In genomic region chr5:140857987-140858240, GRCh38 we compare ENCODE assay signal across 19 cellular contexts. TPM values are rescaled to one million over a fixed set of nuclear protein-coding genes. Genes with fewer than 3 reads are reported as not detected.
A peak's percentile ranks its signal among the peaks of the same experiment; 100 is the strongest.
DNase-seq lines count a peak whose midpoint lies in the region; ATAC-seq and TF ChIP-seq lines count a peak whose summit lies in the region.
"Had no signal": no experiment of that assay in that cellular context is flagged by ENCODE, and none has a peak within 500 bp of the region (broad histone marks: within the 10 kb centered on the region; RNA-seq: fewer than 3 reads in every experiment).

No MANE protein-coding gene starts in this region.

- TF ChIP-seq CTCF in GM23338 (conservative IDR thresholded peaks at IDR 0.05; ENCODE audit: low read depth in 2 of 2) (no peak), WTC11 (IDR thresholded peaks at IDR 0.05) (no peak), neural cell (IDR thresholded peaks at IDR 0.05; ENCODE audit: poor library complexity, severe bottlenecking) (no peak), psoas muscle (IDR thresholded peaks at IDR 0.05) (no peak)

- intact Hi-C loops in psoas muscle (cut with DNase I) = no loop called here

- POLR2A ChIA-PET in WTC11 (lab: Charles Lee) = no interaction called here

- H3K4me3 Mint-ChIP-seq in GM23338 = peak overlapping the region; percentile 30; the same call in 1 of the 3 replicates
- H3K4me3 Mint-ChIP-seq in WTC11 = peak overlapping the region; percentile 30
- H3K4me3 Mint-ChIP-seq: CD4-positive, CD25-positive, alpha-beta regulatory T cell; CD8-positive, alpha-beta T cell had no signal

- H3K4me1 Mint-ChIP-seq in GM23338 (peaks cover 7% of the 10 kb centered on the region; the same call in 2 of the 3 replicates), WTC11 (peaks cover 23% of the 10 kb centered on the region)
- H3K4me1 Mint-ChIP-seq: CD4-positive, CD25-positive, alpha-beta regulatory T cell had no signal

- 55% methylated on average over 22 of the region's 22 CpGs; no CpG with 5 or more reads in 2 of the 3 donors for WGBS in psoas muscle, 3 donors

- H3K27me3 Mint-ChIP-seq in GM23338 (ENCODE audit: insufficient read depth, low read depth, poor library complexity) = peaks cover 5% of the 10 kb centered on the region
- no peaks in the 10 kb centered on the region for H3K27me3 Mint-ChIP-seq in WTC11 (ENCODE audit: low read depth)
- H3K27me3 Mint-ChIP-seq: CD4-positive, CD25-positive, alpha-beta regulatory T cell had no signal

- CTCF ChIA-PET in WTC11 (lab: Charles Lee) = interaction anchor here (0.7 to 4.0 kb wide), 7 partner anchors 11 to 182 kb away, joined by 3 to 61 read pairs (median 5); partner anchors contain the start of genes PCDHA1, PCDHA11 and PCDHA8

- H3K9me2 ChIP-seq in GM23338 (ENCODE audit: insufficient read depth) = no peaks in the 10 kb centered on the region
- no peaks in the 10 kb centered on the region for H3K9me2 ChIP-seq in neural cell (ENCODE audit: insufficient read depth, low read length)

- peaks cover 42% of the 10 kb centered on the region for H3K9me3 Mint-ChIP-seq in GM23338
- peaks cover 28% of the 10 kb centered on the region for H3K9me3 Mint-ChIP-seq in WTC11

- H4K20me1 ChIP-seq in GM23338 (replicated peaks; ENCODE audit: insufficient read depth) = no peaks in the 10 kb centered on the region
- H4K20me1 ChIP-seq in neural cell (ENCODE audit: insufficient read depth) = no peaks in the 10 kb centered on the region

- H3K27ac ChIP-seq in GM23338 (ENCODE audit: low read depth) (no peak overlapping the region), neural cell (ENCODE audit: low read length) (no peak overlapping the region), psoas muscle (no peak overlapping the region)

- no peak overlapping the region for H3K4me3 ChIP-seq in GM23338
- H3K4me3 ChIP-seq in neural cell (ENCODE audit: low read length) = peak overlapping the region; percentile 37
- H3K4me3 ChIP-seq in psoas muscle = no peak overlapping the region
- H3K4me3 ChIP-seq: GM12878 had no signal

- H3K36me3 Mint-ChIP-seq in GM23338 (ENCODE audit: low read depth) = peaks cover 56% of the 10 kb centered on the region
- H3K36me3 Mint-ChIP-seq in WTC11 = peaks cover 42% of the 10 kb centered on the region
- H3K36me3 Mint-ChIP-seq: CD4-positive, CD25-positive, alpha-beta regulatory T cell; CD8-positive, alpha-beta T cell had no signal

- in situ Hi-C loops in G401 (cut with HindIII; ENCODE audit: low sequenced_read_pairs) = no loop called here

- H3K27ac Mint-ChIP-seq in GM23338 = no peak overlapping the region
- H3K27ac Mint-ChIP-seq in WTC11 = no peak overlapping the region
- H3K27ac Mint-ChIP-seq: CD4-positive, CD25-positive, alpha-beta regulatory T cell; CD8-positive, alpha-beta T cell had no signal

- no peak for DNase-seq in GM23338 (ENCODE audit: low spot score)
- DNase-seq in WTC11 (ENCODE audit: low spot score) = no peak
- peak; percentile 11 to 46 for DNase-seq in psoas muscle
- no peak for DNase-seq in putamen (ENCODE audit: low spot score)
- DNase-seq in G401 (ENCODE audit: low spot score) = no peak
- DNase-seq: C1 segment of cervical spinal cord; Caco-2; CD4-positive, CD25-positive, alpha-beta regulatory T cell; CD8-positive, alpha-beta T cell; DMS153; DND-41; GDM1; H7; HCEC 1CT had no signal

- H3F3A ChIP-seq in GM23338 (replicated peaks; ENCODE audit: low read depth) (no peaks in the 10 kb centered on the region), neural cell (ENCODE audit: insufficient read depth, low read length, poor library complexity, severe bottlenecking) (peaks cover 3% of the 10 kb centered on the region)

- H3K9me3 ChIP-seq in neural cell (ENCODE audit: low read length) (peaks cover 34% of the 10 kb centered on the region), psoas muscle (peaks cover 4% of the 10 kb centered on the region)

- no peak overlapping the region for H3K9ac ChIP-seq in neural cell (ENCODE audit: low read length)

- TF ChIP-seq RAD21 in neural cell (conservative IDR thresholded peaks at IDR 0.05) = no peak

- H3K27me3 ChIP-seq in GM23338 (ENCODE audit: insufficient read depth) (no peaks in the 10 kb centered on the region), neural cell (ENCODE audit: insufficient read depth, low read depth, low read length) (no peaks in the 10 kb centered on the region), psoas muscle (ENCODE audit: insufficient read depth in 3 of 3, low read length in 2 of 3) (peaks cover 0 to 19% (median 6%) of the 10 kb centered on the region in 3 donors)

- H3K36me3 ChIP-seq in GM23338 (ENCODE audit: insufficient read depth) = no peaks in the 10 kb centered on the region
- H3K36me3 ChIP-seq in neural cell (ENCODE audit: insufficient read depth, low read length) = peaks cover 28% of the 10 kb centered on the region
- H3K36me3 ChIP-seq in psoas muscle (ENCODE audit: insufficient read depth in 1 of 2, low read depth in 1 of 2) = no peaks in the 10 kb centered on the region

- no peaks in the 10 kb centered on the region; the same call in 1 of the 2 replicates for H3K4me1 ChIP-seq in GM23338 (ENCODE audit: insufficient read depth)
- H3K4me1 ChIP-seq in psoas muscle = no peaks in the 10 kb centered on the region

- TF ChIP-seq EP300 in neural cell (conservative IDR thresholded peaks at IDR 0.05; ENCODE audit: poor library complexity, severe bottlenecking) = no peak

- no peak overlapping the region for H3K4me2 ChIP-seq in GM23338
- H3K4me2 ChIP-seq in neural cell (ENCODE audit: low read length) = no peak overlapping the region

- H3K79me2 ChIP-seq in GM23338 (replicated peaks; ENCODE audit: insufficient read depth) = peaks cover 15% of the 10 kb centered on the region
- peaks cover 9% of the 10 kb centered on the region for H3K79me2 ChIP-seq in neural cell (replicated peaks; ENCODE audit: insufficient read depth, low read length)

- H2AFZ ChIP-seq in GM23338 = no peak overlapping the region
- H2AFZ ChIP-seq in neural cell (ENCODE audit: low read depth, low read length) = no peak overlapping the region

- ATAC-seq in GM23338 = no peak
- ATAC-seq in WTC11 = no peak
- no peak for ATAC-seq in psoas muscle
- ATAC-seq in HG03175 (IDR thresholded peaks at IDR 0.05; ENCODE audit: unreplicated experiment) = no peak
- ATAC-seq: CD8-positive, alpha-beta T cell; GM12878 had no signal

TF ChIP-seq in GM23338, 12 proteins besides CTCF, POLR2A, EP300 and RAD21 (continues in another document):
- no peak for TF ChIP-seq POLR2AphosphoS5 (IDR thresholded peaks at IDR 0.05; ENCODE audit: low read depth)
- TF ChIP-seq JUNB (IDR thresholded peaks at IDR 0.05; ENCODE audit: unreplicated experiment) = no peak
- TF ChIP-seq EZH2 (IDR thresholded peaks at IDR 0.05; ENCODE audit: low read depth, unreplicated experiment) = no peak

TF ChIP-seq in WTC11, 78 proteins besides CTCF, POLR2A, EP300 and RAD21 (continues in another document):
- TF ChIP-seq CREM (CRISPR knock-in tag; IDR thresholded peaks at IDR 0.05) = no peak
- TF ChIP-seq SOX15 (CRISPR knock-in tag; IDR thresholded peaks at IDR 0.05) = no peak

TF ChIP-seq in neural cell, 6 proteins besides CTCF, POLR2A, EP300 and RAD21 (continues in another document):
- TF ChIP-seq SMC3 (conservative IDR thresholded peaks at IDR 0.05; ENCODE audit: poor library complexity) (no peak), MXI1 (conservative IDR thresholded peaks at IDR 0.05; ENCODE audit: poor library complexity, severe bottlenecking) (no peak), TAF1 (IDR thresholded peaks at IDR 0.05; ENCODE audit: low read depth) (no peak)

RNA-seq across cellular contexts. Expression of gene PCDHA10, which starts 2.2 kb away (rescaled TPM):
- total RNA-seq in GM23338 (2014; rRNA removed; shearing (Covaris generic)) = 11.6 and 12.2 TPM in 2 replicates
- polyA plus RNA-seq in GM23338 (2016; fragmentation: Nextera tagmentation; extraction: Ambion mirVana) (3.9 and 4.1 TPM in 2 replicates), neural cell (5.5 and 6.7 TPM in 2 replicates), psoas muscle (under 1 TPM in 1 of 3 donors, not detected in 2; 0.05 TPM)
- total RNA-seq in WTC11 (2021) (10.8 to 12.0 TPM (median 11.6 TPM) in 3 replicates), psoas muscle (under 1 TPM in 2 of 4 donors, not detected in 2; 0.11 to 0.12 TPM)
- polyA minus RNA-seq in neural cell = 26.1 and 28.2 TPM in 2 replicates
- total RNA-seq in G401 (2014; rRNA removed; shearing (Covaris generic)) = under 0.01 and 0.06 TPM in 2 replicates
- total RNA-seq: CD4-positive, CD25-positive, alpha-beta regulatory T cell; CD8-positive, alpha-beta T cell had no signal
- polyA plus RNA-seq: CD4-positive, CD25-positive, alpha-beta regulatory T cell had no signal

RNA-seq across cellular contexts. Expression of gene PCDHA9, which starts 9.7 kb away (rescaled TPM):
- total RNA-seq in GM23338 (2014; rRNA removed; shearing (Covaris generic)) = 3.2 and 3.3 TPM in 2 replicates
- 1.1 and 1.6 TPM in 2 replicates for polyA plus RNA-seq in GM23338 (2016; fragmentation: Nextera tagmentation; extraction: Ambion mirVana)
- total RNA-seq in WTC11 (2021) = 1.1 to 1.5 TPM (median 1.4 TPM) in 3 replicates
- 0.56 and 0.88 TPM in 2 replicates for polyA plus RNA-seq in neural cell
- polyA minus RNA-seq in neural cell = 14.4 and 15.9 TPM in 2 replicates
- total RNA-seq in psoas muscle = under 1 TPM in 1 of 4 donors, not detected in 3; 0.04 TPM
- under 1 TPM in 1 of 3 donors, not detected in 2; 0.01 TPM for polyA plus RNA-seq in psoas muscle
- total RNA-seq in G401 (2014; rRNA removed; shearing (Covaris generic)) = not detected in 2 replicates
- total RNA-seq: A172; Caco-2; CD4-positive, CD25-positive, alpha-beta regulatory T cell; CD8-positive, alpha-beta T cell had no signal
- polyA plus RNA-seq: CD4-positive, CD25-positive, alpha-beta regulatory T cell had no signal

RNA-seq across cellular contexts. Expression of gene PCDHA11, which starts 10.8 kb away (rescaled TPM):
- 22.9 and 26.5 TPM in 2 replicates for total RNA-seq in GM23338 (2014; rRNA removed; shearing (Covaris generic))
- polyA plus RNA-seq in GM23338 (2016; fragmentation: Nextera tagmentation; extraction: Ambion mirVana) (8.5 and 11.6 TPM in 2 replicates), neural cell (5.3 and 7.3 TPM in 2 replicates), psoas muscle (under 1 TPM in 2 of 3 donors, not detected in 1; 0.01 to 0.03 TPM)
- total RNA-seq in WTC11 (2021) (5.8 to 8.7 TPM (median 7.9 TPM) in 3 replicates), psoas muscle (under 1 TPM in 1 of 4 donors, not detected in 3; 0.06 TPM)
- polyA minus RNA-seq in neural cell = 52.8 and 69.2 TPM in 2 replicates
- total RNA-seq in G401 (2014; rRNA removed; shearing (Covaris generic)) = 6.6 and 7.1 TPM in 2 replicates
- total RNA-seq: A172; Caco-2; CD4-positive, CD25-positive, alpha-beta regulatory T cell; CD8-positive, alpha-beta T cell had no signal
- polyA plus RNA-seq: BJ; CD4-positive, CD25-positive, alpha-beta regulatory T cell; GM12878 had no signal

RNA-seq across cellular contexts. Expression of gene PCDHA8, which starts 16.9 kb away (rescaled TPM):
- 1.4 and 3.1 TPM in 2 replicates for total RNA-seq in GM23338 (2014; rRNA removed; shearing (Covaris generic))
- polyA plus RNA-seq in GM23338 (2016; fragmentation: Nextera tagmentation; extraction: Ambion mirVana) = 0.56 and 0.86 TPM in 2 replicates
- total RNA-seq in WTC11 (2021) = 0.85 to 1.3 TPM (median 1.3 TPM) in 3 replicates
- polyA plus RNA-seq in neural cell = 0.66 and 1.4 TPM in 2 replicates
- 19.0 and 25.6 TPM in 2 replicates for polyA minus RNA-seq in neural cell
- total RNA-seq in psoas muscle = under 1 TPM in 1 of 4 donors, not detected in 3; 0.12 TPM
- polyA plus RNA-seq in psoas muscle = under 1 TPM in 1 of 3 donors, not detected in 2; 0.01 TPM
- 0.03 TPM in 1 of 2 replicates, not detected in the other for total RNA-seq in G401 (2014; rRNA removed; shearing (Covaris generic))
- total RNA-seq: A172; Caco-2; CD4-positive, CD25-positive, alpha-beta regulatory T cell; CD8-positive, alpha-beta T cell; GM12878 had no signal
- polyA plus RNA-seq: CD4-positive, CD25-positive, alpha-beta regulatory T cell; GM12878 had no signal

RNA-seq across cellular contexts. Expression of gene PCDHA12, which starts 17.2 kb away (rescaled TPM):
- total RNA-seq in GM23338 (2014; rRNA removed; shearing (Covaris generic)) = 12.7 and 17.7 TPM in 2 replicates
- polyA plus RNA-seq in GM23338 (2016; fragmentation: Nextera tagmentation; extraction: Ambion mirVana) = 5.1 and 5.6 TPM in 2 replicates
- 9.6 to 10.7 TPM (median 10.1 TPM) in 3 replicates for total RNA-seq in WTC11 (2021)
- 12.8 and 13.9 TPM in 2 replicates for polyA plus RNA-seq in neural cell
- 57.0 and 62.0 TPM in 2 replicates for polyA minus RNA-seq in neural cell
- not detected for total RNA-seq in psoas muscle
- under 1 TPM in 2 of 3 donors, not detected in 1; 0.01 to 0.06 TPM for polyA plus RNA-seq in psoas muscle
- 3.0 and 8.2 TPM in 2 replicates for total RNA-seq in G401 (2014; rRNA removed; shearing (Covaris generic))
- total RNA-seq: Caco-2; CD4-positive, CD25-positive, alpha-beta regulatory T cell; CD8-positive, alpha-beta T cell; GM12878 had no signal
- polyA plus RNA-seq: BJ; CD4-positive, CD25-positive, alpha-beta regulatory T cell; GM12878 had no signal

Comparison
In these comparisons a context has a peak if more than half of its experiments do, and no peak if none do; other contexts are left out.
1. DNase-seq: peak in psoas muscle (2 of 2); none in GM23338 (single experiment), WTC11 (single experiment), putamen (single experiment) and G401 (single experiment).
2. RNA of gene PCDHA10, which starts 2.2 kb away (total RNA-seq): 11.6 to 12.2 TPM in GM23338 and 10.8 to 12.0 TPM in WTC11; 0.11 to 0.12 TPM in psoas muscle and under 0.01 to 0.06 TPM in G401; every median in the first group is over 10 times any median in the second.